9 cellular contexts compared by ENCODE assay signal in the genomic region with DNA sequence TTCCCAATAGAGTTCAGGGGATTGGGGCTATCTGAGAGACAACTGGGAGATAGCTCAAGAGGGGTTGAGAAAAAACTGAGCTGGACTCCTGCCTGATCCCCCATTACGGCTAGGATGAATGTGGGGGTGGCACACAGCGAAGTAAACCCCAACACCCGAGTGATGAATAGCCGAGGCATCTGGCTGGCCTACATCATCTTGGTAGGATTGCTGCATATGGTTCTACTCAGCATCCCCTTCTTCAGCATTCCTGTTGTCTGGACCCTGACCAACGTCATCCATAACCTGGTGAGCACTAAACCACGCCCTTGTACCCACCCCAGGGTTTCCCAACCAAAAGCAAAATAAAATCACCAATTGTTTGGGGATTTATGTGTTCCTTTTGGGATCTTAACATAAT. TPM values are rescaled to one million over a fixed set of nuclear protein-coding genes. Genes with fewer than 3 reads are reported as not detected.
DNase-seq lines count a peak whose midpoint lies in the region; ATAC-seq and TF ChIP-seq lines count a peak whose summit lies in the region.
"Had no signal": no experiment of that assay in that cellular context is flagged by ENCODE, and none has a peak within 500 bp of the region (broad histone marks: within the 10 kb centered on the region; RNA-seq: fewer than 3 reads in every experiment).

No MANE protein-coding gene starts in this region.

- H3K36me3 Mint-ChIP-seq in activated naive CD8-positive, alpha-beta T cell: no peaks in the 10 kb centered on the region
- H3K36me3 Mint-ChIP-seq in activated naive CD8-positive, alpha-beta T cell treated with anti-CD3 and anti-CD28 coated beads for 36 hours: peaks cover 33% of the 10 kb centered on the region
- H3K36me3 Mint-ChIP-seq in type B pancreatic cell: peaks cover 17% of the 10 kb centered on the region

- H3K4me3 Mint-ChIP-seq in activated naive CD8-positive, alpha-beta T cell: no peak overlapping the region
- H3K4me3 Mint-ChIP-seq in activated naive CD8-positive, alpha-beta T cell treated with anti-CD3 and anti-CD28 coated beads for 36 hours: no peak overlapping the region
- H3K4me3 Mint-ChIP-seq in type B pancreatic cell: no peak overlapping the region

- H3K4me1 Mint-ChIP-seq in activated naive CD8-positive, alpha-beta T cell (ENCODE audit: low read depth): peaks cover 34% of the 10 kb centered on the region
- H3K4me1 Mint-ChIP-seq in activated naive CD8-positive, alpha-beta T cell treated with anti-CD3 and anti-CD28 coated beads for 36 hours: peaks cover 48% of the 10 kb centered on the region
- H3K4me1 Mint-ChIP-seq in type B pancreatic cell (ENCODE audit: unreplicated experiment): peaks cover 20% of the 10 kb centered on the region

- peak overlapping the region; percentile 87; the same call in 1 of the 2 replicates for H3K4me3 ChIP-seq in WERI-Rb-1 (ENCODE audit: low read depth, low read length)
- H3K4me3 ChIP-seq in iPS-18c (ENCODE audit: insufficient read depth, low read depth, low read length): peak overlapping the region; percentile 85; the same call in 1 of the 2 replicates

- H3K27ac ChIP-seq in WERI-Rb-1: no peak overlapping the region

- peak overlapping the region; percentile 78 for H3K27ac Mint-ChIP-seq in activated naive CD8-positive, alpha-beta T cell
- H3K27ac Mint-ChIP-seq in activated naive CD8-positive, alpha-beta T cell treated with anti-CD3 and anti-CD28 coated beads for 36 hours: no peak overlapping the region
- H3K27ac Mint-ChIP-seq in type B pancreatic cell: peak overlapping the region; percentile 27

- no peaks in the 10 kb centered on the region for H3K27me3 ChIP-seq in WERI-Rb-1 (ENCODE audit: insufficient read depth, low read depth, severe bottlenecking)

- TF ChIP-seq CTCF in WERI-Rb-1 (IDR thresholded peaks at IDR 0.05; ENCODE audit: low read depth, low read length): no peak
- TF ChIP-seq CTCF in type B pancreatic cell (conservative IDR thresholded peaks at IDR 0.05): no peak

- peaks cover 75% of the 10 kb centered on the region for H3K36me3 ChIP-seq in WERI-Rb-1

- no peaks in the 10 kb centered on the region for H3K9me3 ChIP-seq in WERI-Rb-1 (ENCODE audit: severe bottlenecking)
- H3K9me3 ChIP-seq in iPS-18c (ENCODE audit: control insufficient read depth, insufficient read depth, low read length): no peaks in the 10 kb centered on the region

- no peaks in the 10 kb centered on the region for H3K27me3 Mint-ChIP-seq in activated naive CD8-positive, alpha-beta T cell
- H3K27me3 Mint-ChIP-seq in activated naive CD8-positive, alpha-beta T cell treated with anti-CD3 and anti-CD28 coated beads for 36 hours: no peaks in the 10 kb centered on the region
- H3K27me3 Mint-ChIP-seq in type B pancreatic cell: no peaks in the 10 kb centered on the region

- ATAC-seq in HG03457 (IDR thresholded peaks at IDR 0.05; ENCODE audit: unreplicated experiment) (no peak), HG03139 (IDR thresholded peaks at IDR 0.05; ENCODE audit: unreplicated experiment) (no peak)

- DNase-seq in activated naive CD8-positive, alpha-beta T cell treated with anti-CD3 and anti-CD28 coated beads for 36 hours: no peak
- DNase-seq in WERI-Rb-1: no peak
- no peak for DNase-seq in type B pancreatic cell (ENCODE audit: extremely low spot score, unreplicated experiment)
- no peak for DNase-seq in stimulated activated CD4-positive, alpha-beta T cell treated with anti-CD3 and anti-CD28 coated beads, Interleukin-2, amount 100 ng/mL, for 48 hours
- DNase-seq: stimulated activated CD8-positive, alpha-beta memory T cell treated with anti-CD3 and anti-CD28 coated beads, Interleukin-4, amount 100 ng/mL, for 48 hours had no signal

- H3K9me3 Mint-ChIP-seq in activated naive CD8-positive, alpha-beta T cell (ENCODE audit: low read depth): no peaks in the 10 kb centered on the region
- H3K9me3 Mint-ChIP-seq in activated naive CD8-positive, alpha-beta T cell treated with anti-CD3 and anti-CD28 coated beads for 36 hours: no peaks in the 10 kb centered on the region
- no peaks in the 10 kb centered on the region for H3K9me3 Mint-ChIP-seq in type B pancreatic cell

RNA-seq across cellular contexts. Expression of gene ORMDL2, which starts 1.0 kb away (rescaled TPM):
- total RNA-seq in activated naive CD8-positive, alpha-beta T cell treated with anti-CD3 and anti-CD28 coated beads for 36 hours: 10 to 100 TPM; 29.8 to 32.4 TPM
- 50.9 and 76.1 TPM in 2 replicates for total RNA-seq in type B pancreatic cell (ENCODE audit: low replicate concordance)

RNA-seq across cellular contexts. Expression of gene SARNP, which starts 1.4 kb away (rescaled TPM):
- total RNA-seq in activated naive CD8-positive, alpha-beta T cell treated with anti-CD3 and anti-CD28 coated beads for 36 hours: 100 to 1,000 TPM in 1 of 2 experiments, 10 to 100 TPM in 1; 99.6 to 104 TPM
- total RNA-seq in type B pancreatic cell (ENCODE audit: low replicate concordance): 51.4 and 75.9 TPM in 2 replicates

RNA-seq across cellular contexts. Expression of gene DNAJC14, which starts 10.5 kb away (rescaled TPM):
- total RNA-seq in activated naive CD8-positive, alpha-beta T cell treated with anti-CD3 and anti-CD28 coated beads for 36 hours: 10 to 100 TPM; 33.1 to 35.5 TPM
- 30.0 and 34.6 TPM in 2 replicates for total RNA-seq in type B pancreatic cell (ENCODE audit: low replicate concordance)

RNA-seq across cellular contexts. Expression of gene MMP19, which starts 23.9 kb away (rescaled TPM):
- total RNA-seq in activated naive CD8-positive, alpha-beta T cell treated with anti-CD3 and anti-CD28 coated beads for 36 hours: not detected
- 0.38 and 0.48 TPM in 2 replicates for total RNA-seq in type B pancreatic cell (ENCODE audit: low replicate concordance)
